In the genomic region with DNA sequence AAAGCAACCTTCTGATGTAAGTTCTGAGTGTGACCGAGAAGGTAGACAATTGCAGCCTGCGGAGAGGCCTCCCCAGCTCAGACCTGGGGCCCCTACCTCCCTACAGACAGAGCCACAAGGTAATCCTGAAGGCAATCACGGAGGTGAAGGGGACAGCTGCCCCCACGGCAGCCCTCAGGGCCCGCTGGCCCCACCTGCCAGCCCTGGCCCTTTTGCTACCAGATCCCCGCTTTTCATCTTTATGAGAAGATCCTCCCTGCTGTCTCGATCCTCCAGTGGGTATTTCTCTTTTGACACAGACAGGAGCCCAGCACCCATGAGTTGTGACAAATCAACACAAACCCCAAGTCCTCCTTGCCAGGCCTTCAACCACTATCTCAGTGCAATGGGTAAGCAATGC, we compare ENCODE assay signal across 10 cellular contexts. TPM values are rescaled to one million over a fixed set of nuclear protein-coding genes. Genes with fewer than 3 reads are reported as not detected.
A peak's percentile ranks its signal among the peaks of the same experiment; 100 is the strongest.
DNase-seq lines count a peak whose midpoint lies in the region; ATAC-seq, FAIRE-seq and TF ChIP-seq lines count a peak whose summit lies in the region.
"Had no signal": no experiment of that assay in that cellular context is flagged by ENCODE, and none has a peak within 500 bp of the region (broad histone marks: within the 10 kb centered on the region; RNA-seq: fewer than 3 reads in every experiment).

No MANE protein-coding gene starts in this region.

- H3K4me3 ChIP-seq in HUES64 (ENCODE audit: low read length) (peak overlapping the region; percentile 90), GM12878 (peak overlapping the region; percentile 81; the same call in 1 of the 2 replicates)

- TF ChIP-seq EP300 in GM12878 (IDR thresholded peaks at IDR 0.05; ENCODE audit: borderline replicate concordance in 1 of 2, control insufficient read depth in 1 of 2, low read depth in 2 of 2, low read length in 2 of 2) = no peak

- no peaks in the 10 kb centered on the region for H3K9me3 ChIP-seq in CD4-positive, alpha-beta T cell (ENCODE audit: control insufficient read depth, low read length)
- H3K9me3 ChIP-seq in HUES64 (ENCODE audit: insufficient read depth, low read depth, low read length) (no peaks in the 10 kb centered on the region), GM12878 (replicated peaks; ENCODE audit: control insufficient read depth, insufficient read depth, low read length) (no peaks in the 10 kb centered on the region; the same call in 2 of the 3 replicates)
- H3K9me3 ChIP-seq: colonic mucosa, pancreas had no signal

- H4K20me1 ChIP-seq in GM12878 (ENCODE audit: control insufficient read depth, insufficient read depth) = no peaks in the 10 kb centered on the region; the same call in 1 of the 2 replicates

- H3K36me3 ChIP-seq in HUES64 (ENCODE audit: insufficient read depth, low read length) (peaks cover 50% of the 10 kb centered on the region), GM12878 (ENCODE audit: control insufficient read depth in 2 of 2, insufficient read depth in 2 of 2, low read length in 1 of 2) (peaks cover 0 to 4% of the 10 kb centered on the region in 2 experiments; a peak in 2 of 4 replicates)
- H3K36me3 ChIP-seq: colonic mucosa, pancreas had no signal

- WGBS in HUES64 = 79% methylated on average over 7 of the region's 7 CpGs
- 97% methylated on average over 7 of the region's 7 CpGs for WGBS in GM12878 (ENCODE audit: insufficient coverage, insufficient replicate concordance, low lambda C conversion rate, missing lambda C conversion rate)

- no peak for ATAC-seq in CD4-positive, alpha-beta T cell (ENCODE audit: poor library complexity)
- ATAC-seq in GM12878 = no peak

- intact Hi-C loops in CD4-positive, alpha-beta T cell (cut with DNase I, micrococcal nuclease) = no loop called here
- intact Hi-C loops in GM12878 (cut with micrococcal nuclease; ENCODE audit: unreplicated experiment) = loop anchor here (10.0 kb wide), 1 partner anchor 331 kb away; no protein-coding TSS in a partner anchor

- in situ Hi-C loops in GM12878 (cut with MboI) = no loop called here

- H3K4me1 Mint-ChIP-seq in CD4-positive, alpha-beta T cell (ENCODE audit: low read depth) = peaks cover 42% of the 10 kb centered on the region
- peaks cover 64% of the 10 kb centered on the region for H3K4me1 Mint-ChIP-seq in nephron progenitor cell

- no peak for TF ChIP-seq RAD21 in GM12878 (IDR thresholded peaks at IDR 0.05; ENCODE audit: insufficient read depth, low read depth, low read length)

- H3K4me1 ChIP-seq in HUES64 (ENCODE audit: insufficient read depth, low read length) (peaks cover 6% of the 10 kb centered on the region; the same call in 1 of the 2 replicates), GM12878 (ENCODE audit: control insufficient read depth, insufficient read depth, low read length) (peaks cover 14% of the 10 kb centered on the region)
- H3K4me1 ChIP-seq: colonic mucosa had no signal

- peak overlapping the region; percentile 56 for H3K27ac Mint-ChIP-seq in CD4-positive, alpha-beta T cell
- H3K27ac Mint-ChIP-seq in nephron progenitor cell = peak overlapping the region; percentile 90

- no peak overlapping the region for H2AFZ ChIP-seq in GM12878 (ENCODE audit: control insufficient read depth, low read depth, low read length)

- CTCF ChIA-PET in CD4-positive, alpha-beta T cell (lab: Charles Lee) = no interaction called here
- CTCF ChIA-PET in GM12878 (lab: Yijun Ruan, JAX) = no interaction called here

- no peak for TF ChIP-seq CTCF in CD4-positive, alpha-beta T cell (IDR thresholded peaks at IDR 0.05)
- TF ChIP-seq CTCF in GM12878 (IDR thresholded peaks at IDR 0.05 in 2 of 3, conservative IDR thresholded peaks at IDR 0.05 in 1 of 3; ENCODE audit: control insufficient read depth in 2 of 3, extremely low read depth in 1 of 3, insufficient read depth in 1 of 3, low read depth in 3 of 3, low read length in 3 of 3) (no peak), nephron progenitor cell (IDR thresholded peaks at IDR 0.05) (no peak)

- SMC1A ChIA-PET in GM12878 (lab: Charles Lee; ENCODE audit: uncharacterized antibody, unreplicated experiment) = interaction anchor here (1.0 to 5.2 kb wide), 6 partner anchors 10 to 85 kb away, joined by 3 to 35 read pairs (median 6); no protein-coding TSS in a partner anchor

- H3K27me3 ChIP-seq in CD4-positive, alpha-beta T cell (ENCODE audit: control insufficient read depth, insufficient read depth, low read length) = peaks cover 16% of the 10 kb centered on the region
- H3K27me3 ChIP-seq in HUES64 (ENCODE audit: insufficient read depth, low read length) (peaks cover 27% of the 10 kb centered on the region), GM12878 (replicated peaks in 1 of 2; ENCODE audit: control insufficient read depth in 2 of 2, insufficient read depth in 2 of 2, low read length in 1 of 2) (peaks cover 7 to 11% of the 10 kb centered on the region in 2 experiments)

- peaks cover 13% of the 10 kb centered on the region for H3K27me3 Mint-ChIP-seq in CD4-positive, alpha-beta T cell
- peaks cover 18% of the 10 kb centered on the region for H3K27me3 Mint-ChIP-seq in nephron progenitor cell (ENCODE audit: low read depth, poor library complexity)

- no peak for FAIRE-seq in GM12878 (lab: Jason Lieb, UNC)
- FAIRE-seq: pancreas had no signal

- H3K9ac ChIP-seq in HUES64 (ENCODE audit: low read depth, low read length) (no peak overlapping the region), GM12878 (ENCODE audit: control insufficient read depth, insufficient read depth, low read length) (no peak overlapping the region)

- RAD21 ChIA-PET in GM12878 (lab: Charles Lee; ENCODE audit: unreplicated experiment) = interaction anchor here (0.6 to 2.3 kb wide), 4 partner anchors 20 to 311 kb away, joined by 3 to 8 read pairs (median 4); no protein-coding TSS in a partner anchor

- POLR2A ChIA-PET in CD4-positive, alpha-beta T cell (lab: Charles Lee) = interaction anchor here (1.0 kb wide), 1 partner anchor 257 kb away, joined by 3 read pairs; no protein-coding TSS in a partner anchor
- POLR2A ChIA-PET in GM12878 (lab: Charles Lee) = interaction anchor here (1.0 kb wide), 1 partner anchor 71 kb away, joined by 6 read pairs; no protein-coding TSS in a partner anchor

- no peak for DNase-seq in CD4-positive, alpha-beta T cell
- DNase-seq in GM12878 (ENCODE audit: low read depth, low spot score) (no peak), nephron progenitor cell (no peak), NCI-H446 treated with DMSO at 0.1 percent for 48 hours (lab: John Stamatoyannopoulos, UW) (no peak), hepatic stellate cell (ENCODE audit: low spot score) (no peak), AML-193 (lab: John Stamatoyannopoulos, UW) (no peak), H4 (ENCODE audit: low spot score) (no peak)

- no peak overlapping the region for H3K4me2 ChIP-seq in GM12878 (ENCODE audit: control insufficient read depth, insufficient read depth)

- H3K4me3 Mint-ChIP-seq in CD4-positive, alpha-beta T cell = peak overlapping the region; percentile 91
- peak overlapping the region; percentile 93 for H3K4me3 Mint-ChIP-seq in nephron progenitor cell

- TSS peak; percentile 15 for BruUV-seq in GM12878 (replicated peaks; lab: Mats Ljungman, UMichigan)

- peaks cover 12% of the 10 kb centered on the region for H3K79me2 ChIP-seq in GM12878 (ENCODE audit: control insufficient read depth, insufficient read depth, low read length)

- H3K36me3 Mint-ChIP-seq in CD4-positive, alpha-beta T cell (ENCODE audit: low read depth) = peaks cover 64% of the 10 kb centered on the region
- H3K36me3 Mint-ChIP-seq in nephron progenitor cell (ENCODE audit: low read depth) = peaks cover 50% of the 10 kb centered on the region

- no peak for TF ChIP-seq POLR2A in GM12878 (IDR thresholded peaks at IDR 0.05; ENCODE audit: low read depth, low read length)

- no peak overlapping the region for H3K27ac ChIP-seq in CD4-positive, alpha-beta T cell (ENCODE audit: low read depth, low read length)
- H3K27ac ChIP-seq in HUES64 (ENCODE audit: low read depth, low read length) = no peak overlapping the region
- no peak overlapping the region for H3K27ac ChIP-seq in GM12878 (ENCODE audit: control insufficient read depth, insufficient read depth)

- H3K9me3 Mint-ChIP-seq in CD4-positive, alpha-beta T cell = no peaks in the 10 kb centered on the region
- H3K9me3 Mint-ChIP-seq in nephron progenitor cell = no peaks in the 10 kb centered on the region

RNA-seq across cellular contexts. Expression of a gene that starts 3.0 kb away (rescaled TPM):
- 10 to 100 TPM; 48.6 to 50.1 TPM for total RNA-seq in CD4-positive, alpha-beta T cell
- polyA plus RNA-seq in HUES64 (2013, experiment 1 of 2) = 11.1 TPM
- 14.6 TPM for polyA plus RNA-seq in HUES64 (2013, experiment 2 of 2)
- total RNA-seq in GM12878 (2013; cell fraction: nucleolus; rRNA removed) = 23.2 and 32.3 TPM in 2 replicates
- total RNA-seq in GM12878 (2014; rRNA removed) = 0.60 and 1.0 TPM in 2 replicates
- total RNA-seq in GM12878 (2014; rRNA removed; fragmentation: Illumina TruSeq; extraction: Trizol) = 0.88 and 1.2 TPM in 2 replicates
- 2.5 and 4.8 TPM in 2 replicates for total RNA-seq in GM12878 (2021)
- polyA plus RNA-seq in GM12878 (2011; ENCODE audit: low read depth) = 3.3 TPM
- 9.5 and 10.1 TPM in 2 replicates for polyA plus RNA-seq in GM12878 (2011; rRNA removed)
- polyA plus RNA-seq in GM12878 (2011; cell fraction: cytosol; rRNA removed) = 9.0 and 15.4 TPM in 2 replicates
- polyA plus RNA-seq in GM12878 (2011; cell fraction: nucleus; rRNA removed) = 20.8 and 25.6 TPM in 2 replicates
- 4.1 and 6.3 TPM in 2 replicates for polyA plus RNA-seq in GM12878 (2012)
- polyA plus RNA-seq in GM12878 (2014; fragmentation: Illumina TruSeq; extraction: Trizol) = 3.3 and 3.6 TPM in 2 replicates
- polyA plus RNA-seq in GM12878 (2014; fragmentation: Nextera tagmentation; extraction: Ambion mirVana) = under 1 TPM; 0.29 to 0.64 TPM
- 1.8 and 2.9 TPM in 2 replicates for polyA plus RNA-seq in GM12878 (2014; rRNA removed)
- under 1 TPM; 0.63 to 0.90 TPM for polyA plus RNA-seq in GM12878 (2016; fragmentation: Nextera tagmentation; extraction: Ambion mirVana)
- 11.8 and 11.9 TPM in 2 replicates for polyA minus RNA-seq in GM12878 (2011; rRNA and poly(A)+ RNA removed)
- 7.2 and 16.8 TPM in 2 replicates for polyA minus RNA-seq in GM12878 (2011; cell fraction: cytosol; rRNA and poly(A)+ RNA removed)
- 22.4 and 45.4 TPM in 2 replicates for polyA minus RNA-seq in GM12878 (2011; cell fraction: nucleus; rRNA and poly(A)+ RNA removed)
- total RNA-seq in H4 (2014; rRNA removed; shearing (Covaris generic)) = 2.4 and 2.7 TPM in 2 replicates
